ENCODE assay signal across 17 cellular contexts in the genomic region with DNA sequence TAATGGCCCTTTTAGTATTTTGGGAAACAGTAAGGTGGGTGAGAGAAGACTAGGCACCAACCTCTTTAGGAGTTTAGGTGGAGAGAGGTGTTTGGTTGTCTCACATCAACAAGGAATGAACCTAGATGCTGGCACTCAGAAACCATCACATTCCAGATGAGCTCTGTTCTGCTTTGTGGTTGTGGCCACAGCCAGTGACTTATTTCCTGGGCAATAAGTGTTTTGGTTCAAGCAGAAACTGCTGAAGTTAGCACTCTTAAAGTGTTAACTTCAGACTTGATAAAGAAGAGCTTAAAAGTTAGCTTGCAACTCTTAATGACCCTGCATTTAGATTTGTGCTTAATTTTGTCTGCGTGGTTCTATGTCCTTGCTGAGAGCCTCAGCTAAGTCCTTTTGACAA.
A peak's percentile ranks its signal among the peaks of the same experiment; 100 is the strongest.
DNase-seq lines count a peak whose midpoint lies in the region; ATAC-seq and TF ChIP-seq lines count a peak whose summit lies in the region.
"Had no signal": no experiment of that assay in that cellular context is flagged by ENCODE, and none has a peak within 500 bp of the region (broad histone marks: within the 10 kb centered on the region; RNA-seq: fewer than 3 reads in every experiment).

No MANE protein-coding gene starts in this region.

- 21 to 43% methylated on average over 1 of the region's 1 CpG for WGBS in body of pancreas, 2 donors

- H3K27ac ChIP-seq in epithelial cell of prostate (peak overlapping the region; percentile 73), body of pancreas (no peak overlapping the region)
- H3K27ac ChIP-seq: C4-2B, uterus, VCaP had no signal

- H3K9me3 ChIP-seq in body of pancreas, result no peaks in the 10 kb centered on the region
- H3K9me3 ChIP-seq: uterus had no signal

- H3K9me3 Mint-ChIP-seq in nephron progenitor cell (peaks cover 10% of the 10 kb centered on the region), Calu3 (ENCODE audit: low read depth, unreplicated experiment) (peaks cover 3% of the 10 kb centered on the region)
- H3K9me3 Mint-ChIP-seq in activated naive CD8-positive, alpha-beta T cell treated with anti-CD3 and anti-CD28 coated beads for 36 hours, result peaks cover 2% of the 10 kb centered on the region

- CTCF ChIA-PET in Calu3 (lab: Charles Lee), result no interaction called here

- ATAC-seq in body of pancreas, result no peak
- ATAC-seq: Panc1; stimulated activated naive CD8-positive, alpha-beta T cell treated with anti-CD3 and anti-CD28 coated beads, Interleukin-15, Interleukin-2, amounts not matched to agents 100 U/mL and 50 U/mL, for 24 hours had no signal

- no peaks in the 10 kb centered on the region for H3K27me3 ChIP-seq in body of pancreas
- H3K27me3 ChIP-seq: uterus had no signal

- no peak overlapping the region for H3K4me3 ChIP-seq in NB4 (ENCODE audit: low read depth, low read length)
- no peak overlapping the region for H3K4me3 ChIP-seq in body of pancreas
- H3K4me3 ChIP-seq: uterus had no signal

- H3K36me3 Mint-ChIP-seq in nephron progenitor cell (ENCODE audit: low read depth), result no peaks in the 10 kb centered on the region
- H3K36me3 Mint-ChIP-seq in activated naive CD8-positive, alpha-beta T cell treated with anti-CD3 and anti-CD28 coated beads for 36 hours, result no peaks in the 10 kb centered on the region
- no peaks in the 10 kb centered on the region for H3K36me3 Mint-ChIP-seq in Calu3 (ENCODE audit: insufficient read depth, unreplicated experiment)

- H3K4me1 Mint-ChIP-seq in nephron progenitor cell (peaks cover 45% of the 10 kb centered on the region), Calu3 (ENCODE audit: low read depth, unreplicated experiment) (peaks cover 12% of the 10 kb centered on the region)
- H3K4me1 Mint-ChIP-seq in activated naive CD8-positive, alpha-beta T cell treated with anti-CD3 and anti-CD28 coated beads for 36 hours, result no peaks in the 10 kb centered on the region

- no peak for TF ChIP-seq CTCF in NB4 (IDR thresholded peaks at IDR 0.05; ENCODE audit: low read depth, low read length)
- TF ChIP-seq CTCF in nephron progenitor cell (IDR thresholded peaks at IDR 0.05), result no peak
- TF ChIP-seq CTCF in Calu3 (IDR thresholded peaks at IDR 0.05; ENCODE audit: unreplicated experiment), result no peak
- no peak for TF ChIP-seq CTCF in body of pancreas (IDR thresholded peaks at IDR 0.05)

- H3K27me3 Mint-ChIP-seq in nephron progenitor cell (ENCODE audit: low read depth, poor library complexity) (peaks cover 4% of the 10 kb centered on the region), Calu3 (ENCODE audit: unreplicated experiment) (no peaks in the 10 kb centered on the region)
- no peaks in the 10 kb centered on the region for H3K27me3 Mint-ChIP-seq in activated naive CD8-positive, alpha-beta T cell treated with anti-CD3 and anti-CD28 coated beads for 36 hours

- intact Hi-C loops in Calu3 (cut with micrococcal nuclease; ENCODE audit: unreplicated experiment) (no loop called here), body of pancreas (cut with DNase I) (no loop called here)

- DNase-seq in EH (ENCODE audit: low read depth), result peak; percentile 79
- peak; percentile 6 for DNase-seq in NB4 (ENCODE audit: low read depth)
- DNase-seq in epithelial cell of prostate (ENCODE audit: low read depth, low spot score), result no peak
- DNase-seq in nephron progenitor cell, result no peak
- DNase-seq in activated naive CD8-positive, alpha-beta T cell treated with anti-CD3 and anti-CD28 coated beads for 36 hours, result no peak
- DNase-seq in Calu3, result no peak
- no peak for DNase-seq in NCI-H69 (lab: John Stamatoyannopoulos, UW)
- DNase-seq in body of pancreas, result no peak
- DNase-seq: activated effector memory CD4-positive, alpha-beta T cell treated with anti-CD3 and anti-CD28 coated beads, Interleukin-2, amount 50 U/mL, for 16 hours; caudate nucleus; NCI-H146; NCI-H510A treated with DMSO at 0.1 percent for 48 hours; stimulated activated naive CD8-positive, alpha-beta T cell treated with anti-CD3 and anti-CD28 coated beads, Interleukin-15, Interleukin-2, amounts not matched to agents 100 U/mL and 50 U/mL, for 24 hours; uterus had no signal

- H3K36me3 ChIP-seq in body of pancreas (replicated peaks in 1 of 2; ENCODE audit: insufficient read depth in 1 of 2, low read depth in 2 of 2), result no peaks in the 10 kb centered on the region
- H3K36me3 ChIP-seq: uterus had no signal

- no peaks in the 10 kb centered on the region for H3K4me1 ChIP-seq in body of pancreas
- H3K4me1 ChIP-seq: uterus had no signal

- no peak overlapping the region for H3K4me3 Mint-ChIP-seq in nephron progenitor cell
- H3K4me3 Mint-ChIP-seq in activated naive CD8-positive, alpha-beta T cell treated with anti-CD3 and anti-CD28 coated beads for 36 hours, result no peak overlapping the region
- no peak overlapping the region for H3K4me3 Mint-ChIP-seq in Calu3 (ENCODE audit: low read depth, unreplicated experiment)

- no TSS peak for BruUV-seq in Calu3 (replicated peaks; lab: Mats Ljungman, UMichigan)

- TF ChIP-seq POLR2A in NB4 (IDR thresholded peaks at IDR 0.05; ENCODE audit: extremely low read depth, insufficient read length) (no peak), body of pancreas (IDR thresholded peaks at IDR 0.05) (no peak)

- H3K27ac Mint-ChIP-seq in nephron progenitor cell (peak overlapping the region; percentile 25), Calu3 (ENCODE audit: unreplicated experiment) (no peak overlapping the region)
- H3K27ac Mint-ChIP-seq in activated naive CD8-positive, alpha-beta T cell treated with anti-CD3 and anti-CD28 coated beads for 36 hours, result no peak overlapping the region

Comparison
In these comparisons a context has a peak if more than half of its experiments do, and no peak if none do; other contexts are left out.
1. DNase-seq: peak in EH (single experiment) and NB4 (single experiment); none in epithelial cell of prostate (single experiment), nephron progenitor cell (single experiment), activated naive CD8-positive, alpha-beta T cell treated with anti-CD3 and anti-CD28 coated beads for 36 hours (single experiment), Calu3 (single experiment), NCI-H69 (single experiment) and body of pancreas (0 of 4).